ENCODE assay signal across 9 cellular contexts in genomic region chr12:119115296-119115905, GRCh38.
A peak's percentile ranks its signal among the peaks of the same experiment; 100 is the strongest.
DNase-seq lines count a peak whose midpoint lies in the region; ATAC-seq and TF ChIP-seq lines count a peak whose summit lies in the region.
"Had no signal": no experiment of that assay in that cellular context is flagged by ENCODE, and none has a peak within 500 bp of the region (broad histone marks: within the 10 kb centered on the region; RNA-seq: fewer than 3 reads in every experiment).

No MANE protein-coding gene starts in this region.

- peak; percentile 74 for TF ChIP-seq CTCF in KMS-11 (conservative IDR thresholded peaks at IDR 0.05; ENCODE audit: low read depth, low read length)
- peak; percentile 91 to 92 (median 92) for TF ChIP-seq CTCF in nephron (IDR thresholded peaks at IDR 0.05; ENCODE audit: unreplicated experiment in 3 of 3)

- no peak overlapping the region for H3K27ac ChIP-seq in KMS-11

- H3K36me3 ChIP-seq in KMS-11 (ENCODE audit: insufficient read depth), result no peaks in the 10 kb centered on the region

- H3K27me3 ChIP-seq in KMS-11 (ENCODE audit: insufficient read depth, low read depth), result no peaks in the 10 kb centered on the region

- ATAC-seq in esophagus mucosa (peak; percentile 62), GM19452 (IDR thresholded peaks at IDR 0.05; ENCODE audit: unreplicated experiment) (no peak), HG02763 (IDR thresholded peaks at IDR 0.05; ENCODE audit: unreplicated experiment) (no peak)

- no peak overlapping the region for H3K4me2 ChIP-seq in KMS-11

- no peaks in the 10 kb centered on the region for H4K20me1 ChIP-seq in KMS-11 (ENCODE audit: insufficient read depth)

- H2AFZ ChIP-seq in KMS-11 (ENCODE audit: low read depth), result no peak overlapping the region

- no peak overlapping the region for H3K9ac ChIP-seq in KMS-11

- no peaks in the 10 kb centered on the region for H3K4me1 ChIP-seq in KMS-11 (ENCODE audit: low read depth, poor library complexity, severe bottlenecking)

- intact Hi-C loops in activated naive CD4-positive, alpha-beta T cell treated with anti-CD3 and anti-CD28 coated beads for 36 hours (cut with micrococcal nuclease), result loop anchor here (1.0 to 10.0 kb wide), 2 partner anchors 298 to 429 kb away; no protein-coding TSS in a partner anchor

- CTCF ChIA-PET in activated naive CD4-positive, alpha-beta T cell treated with anti-CD3 and anti-CD28 coated beads for 36 hours (lab: Charles Lee), result interaction anchor here (0.6 to 1.1 kb wide), 4 partner anchors 18 to 1435 kb away, joined by 3 read pairs; no protein-coding TSS in a partner anchor

- no peak overlapping the region for H3K4me3 ChIP-seq in KMS-11 (IDR thresholded peaks at IDR 0.05; ENCODE audit: insufficient read depth, low read depth, low read length)

- no peak overlapping the region for H3K27ac Mint-ChIP-seq in activated naive CD4-positive, alpha-beta T cell treated with anti-CD3 and anti-CD28 coated beads for 36 hours
- H3K27ac Mint-ChIP-seq in nephron, result no peak overlapping the region
- H3K27ac Mint-ChIP-seq: dendritic cell treated with granulocyte-macrophage colony-stimulating factor and Interleukin-4, amounts not matched to agents 40 ng/mL and 50 ng/mL, for 4 days had no signal

- H3K27me3 Mint-ChIP-seq in activated naive CD4-positive, alpha-beta T cell treated with anti-CD3 and anti-CD28 coated beads for 36 hours (ENCODE audit: low read depth), result peaks cover 6% of the 10 kb centered on the region
- H3K27me3 Mint-ChIP-seq in nephron (ENCODE audit: low read depth), result peaks cover 11% of the 10 kb centered on the region
- H3K27me3 Mint-ChIP-seq: dendritic cell treated with granulocyte-macrophage colony-stimulating factor and Interleukin-4, amounts not matched to agents 40 ng/mL and 50 ng/mL, for 4 days had no signal

- no peak overlapping the region for H3K4me3 Mint-ChIP-seq in activated naive CD4-positive, alpha-beta T cell treated with anti-CD3 and anti-CD28 coated beads for 36 hours
- H3K4me3 Mint-ChIP-seq in nephron, result no peak overlapping the region
- H3K4me3 Mint-ChIP-seq: dendritic cell treated with granulocyte-macrophage colony-stimulating factor and Interleukin-4, amounts not matched to agents 40 ng/mL and 50 ng/mL, for 4 days had no signal

- H3K4me1 Mint-ChIP-seq in activated naive CD4-positive, alpha-beta T cell treated with anti-CD3 and anti-CD28 coated beads for 36 hours (ENCODE audit: low read depth), result no peaks in the 10 kb centered on the region
- no peaks in the 10 kb centered on the region for H3K4me1 Mint-ChIP-seq in nephron

- H3K9me3 Mint-ChIP-seq in activated naive CD4-positive, alpha-beta T cell treated with anti-CD3 and anti-CD28 coated beads for 36 hours, result peaks cover 2% of the 10 kb centered on the region
- no peaks in the 10 kb centered on the region for H3K9me3 Mint-ChIP-seq in nephron
- H3K9me3 Mint-ChIP-seq: dendritic cell treated with granulocyte-macrophage colony-stimulating factor and Interleukin-4, amounts not matched to agents 40 ng/mL and 50 ng/mL, for 4 days had no signal

- H3K36me3 Mint-ChIP-seq in activated naive CD4-positive, alpha-beta T cell treated with anti-CD3 and anti-CD28 coated beads for 36 hours (ENCODE audit: low read depth), result no peaks in the 10 kb centered on the region
- H3K36me3 Mint-ChIP-seq in nephron (ENCODE audit: low read depth), result no peaks in the 10 kb centered on the region

- DNase-seq in activated naive CD4-positive, alpha-beta T cell treated with anti-CD3 and anti-CD28 coated beads for 36 hours, result peak; percentile 43
- DNase-seq in activated naive CD4-positive, alpha-beta T cell treated with Interleukin-2 at 50 U/mL for 16 hours, result no peak
- DNase-seq in SHP77 treated with DMSO at 0.1 percent for 48 hours (lab: John Stamatoyannopoulos, UW), result peak; percentile 40

- H3K79me2 ChIP-seq in KMS-11 (ENCODE audit: insufficient read depth, low read depth), result no peaks in the 10 kb centered on the region
